ENCODE assay signal across 24 cellular contexts in genomic region chr5:883475-884181, GRCh38. TPM values are rescaled to one million over a fixed set of nuclear protein-coding genes. Genes with fewer than 3 reads are reported as not detected.
DNase-seq lines count a peak whose midpoint lies in the region; ATAC-seq, FAIRE-seq and TF ChIP-seq lines count a peak whose summit lies in the region.
"Had no signal": no experiment of that assay in that cellular context is flagged by ENCODE, and none has a peak within 500 bp of the region (broad histone marks: within the 10 kb centered on the region; RNA-seq: fewer than 3 reads in every experiment).

No MANE protein-coding gene starts in this region.

- no peak overlapping the region for H2AFZ ChIP-seq in keratinocyte (ENCODE audit: control insufficient read depth, low read length)

- H3K79me2 ChIP-seq in keratinocyte (ENCODE audit: control insufficient read depth, insufficient read depth, low read length), result peaks cover 65% of the 10 kb centered on the region

- H3K27ac ChIP-seq in keratinocyte (ENCODE audit: control insufficient read depth, insufficient read depth, low read length), result no peak overlapping the region
- H3K27ac ChIP-seq in naive thymus-derived CD4-positive, alpha-beta T cell (ENCODE audit: low read depth, low read length), result no peak overlapping the region
- H3K27ac ChIP-seq: KMS-11, left ventricle myocardium inferior, pancreas, right lobe of liver, SJSA1, stomach had no signal

- H3K9me1 ChIP-seq in keratinocyte (ENCODE audit: control insufficient read depth, extremely low read depth, insufficient read depth, low read length), result no peaks in the 10 kb centered on the region

- no peaks in the 10 kb centered on the region for H3K9me3 ChIP-seq in keratinocyte (ENCODE audit: control insufficient read depth, low read depth, low read length)
- no peaks in the 10 kb centered on the region for H3K9me3 ChIP-seq in naive thymus-derived CD4-positive, alpha-beta T cell (ENCODE audit: control insufficient read depth in 2 of 3, low read length in 3 of 3)
- H3K9me3 ChIP-seq: BE2C, left ventricle myocardium inferior, pancreas, right lobe of liver, SJSA1, stomach had no signal

- CTCF ChIA-PET in activated CD4-positive, alpha-beta T cell treated with anti-CD3 and anti-CD28 coated beads, Interleukin-2, amount 10 ng/mL, durations not matched to agents 7 days and 5 days (lab: Charles Lee), result no interaction called here
- CTCF ChIA-PET in naive thymus-derived CD4-positive, alpha-beta T cell (lab: Charles Lee), result no interaction called here

- H3K27me3 Mint-ChIP-seq in activated CD4-positive, alpha-beta T cell treated with anti-CD3 and anti-CD28 coated beads, Interleukin-2, amount 10 ng/mL, durations not matched to agents 7 days and 5 days, result no peaks in the 10 kb centered on the region
- H3K27me3 Mint-ChIP-seq in central memory CD8-positive, alpha-beta T cell, result no peaks in the 10 kb centered on the region
- H3K27me3 Mint-ChIP-seq in naive thymus-derived CD4-positive, alpha-beta T cell, result peaks cover 0 to 5% (median 0%) of the 10 kb centered on the region in 5 donors
- H3K27me3 Mint-ChIP-seq: type B pancreatic cell had no signal

- no peak overlapping the region for H3K9ac ChIP-seq in keratinocyte (ENCODE audit: control insufficient read depth, extremely low read depth, insufficient read depth, low read length)
- H3K9ac ChIP-seq: KMS-11 had no signal

- peak in 2 of 3 experiments; percentile 19 to 23 for TF ChIP-seq CTCF in keratinocyte (optimal IDR thresholded peaks at IDR 0.05 in 1 of 3, IDR thresholded peaks at IDR 0.05 in 1 of 3, conservative IDR thresholded peaks at IDR 0.05 in 1 of 3; ENCODE audit: extremely low read depth in 1 of 3, insufficient read depth in 2 of 3, low read length in 3 of 3)

- peaks cover 15% of the 10 kb centered on the region for H3K9me3 Mint-ChIP-seq in activated CD4-positive, alpha-beta T cell treated with anti-CD3 and anti-CD28 coated beads, Interleukin-2, amount 10 ng/mL, durations not matched to agents 7 days and 5 days
- peaks cover 14% of the 10 kb centered on the region for H3K9me3 Mint-ChIP-seq in central memory CD8-positive, alpha-beta T cell
- H3K9me3 Mint-ChIP-seq in naive thymus-derived CD4-positive, alpha-beta T cell, result peaks cover 0 to 12% (median 0%) of the 10 kb centered on the region in 11 donors
- H3K9me3 Mint-ChIP-seq: nephron progenitor cell, type B pancreatic cell had no signal

- intact Hi-C loops in naive thymus-derived CD4-positive, alpha-beta T cell (cut with micrococcal nuclease), result no loop called here

- no peaks in the 10 kb centered on the region for H3K27me3 ChIP-seq in keratinocyte (ENCODE audit: control insufficient read depth, extremely low read depth, insufficient read depth, low read length)
- no peaks in the 10 kb centered on the region for H3K27me3 ChIP-seq in naive thymus-derived CD4-positive, alpha-beta T cell (ENCODE audit: control insufficient read depth in 2 of 2, insufficient read depth in 2 of 2, low read length in 2 of 2)
- H3K27me3 ChIP-seq: BE2C, pancreas, right lobe of liver, SJSA1, stomach had no signal

- dilution Hi-C loops in keratinocyte (cut with MboI; ENCODE audit: extremely low pct_ligation_motif_present, low sequenced_read_pairs), result no loop called here

- H4K20me1 ChIP-seq in keratinocyte (ENCODE audit: control insufficient read depth, extremely low read depth, insufficient read depth, low read length), result peaks cover 13% of the 10 kb centered on the region

- POLR2A ChIA-PET in activated CD4-positive, alpha-beta T cell treated with anti-CD3 and anti-CD28 coated beads, Interleukin-2, amount 10 ng/mL, durations not matched to agents 7 days and 5 days (lab: Charles Lee), result no interaction called here
- POLR2A ChIA-PET in naive thymus-derived CD4-positive, alpha-beta T cell (lab: Charles Lee), result interaction anchor here (0.6 kb wide), 1 partner anchor 32 kb away, joined by 3 read pairs; no protein-coding TSS in a partner anchor

- no peaks in the 10 kb centered on the region for H3K4me1 ChIP-seq in keratinocyte (ENCODE audit: control insufficient read depth, extremely low read depth, insufficient read depth, low read length)
- H3K4me1 ChIP-seq in naive thymus-derived CD4-positive, alpha-beta T cell (ENCODE audit: control insufficient read depth in 2 of 2, insufficient read depth in 2 of 2, low read length in 2 of 2), result no peaks in the 10 kb centered on the region
- H3K4me1 ChIP-seq: pancreas, right lobe of liver, SJSA1, stomach had no signal

- DNase-seq in activated CD4-positive, alpha-beta T cell treated with anti-CD3 and anti-CD28 coated beads, Interleukin-2, amount 10 ng/mL, durations not matched to agents 7 days and 5 days, result no peak
- no peak for DNase-seq in activated CD4-positive, alpha-beta T cell treated with anti-CD3 and anti-CD28 coated beads for 1 hour
- DNase-seq in central memory CD8-positive, alpha-beta T cell (ENCODE audit: low spot score in 2 of 2), result no peak
- DNase-seq in keratinocyte (ENCODE audit: low read depth, low spot score), result no peak
- DNase-seq in superior temporal gyrus (ENCODE audit: extremely low spot score), result peak; percentile 52
- no peak for DNase-seq in COR-L47 (lab: John Stamatoyannopoulos, UW)
- no peak for DNase-seq in naive thymus-derived CD4-positive, alpha-beta T cell
- DNase-seq: activated effector memory CD4-positive, alpha-beta T cell treated with anti-CD3 and anti-CD28 coated beads, Interleukin-2, amount 50 U/mL, for 16 hours; BE2C; DMS79; effector CD8-positive, alpha-beta T cell; foreskin fibroblast; left ventricle myocardium inferior; NCI-H1436; NCI-H510A treated with DMSO at 0.1 percent for 48 hours; nephron progenitor cell; stomach had no signal

- H3K36me3 Mint-ChIP-seq in activated CD4-positive, alpha-beta T cell treated with anti-CD3 and anti-CD28 coated beads, Interleukin-2, amount 10 ng/mL, durations not matched to agents 7 days and 5 days (ENCODE audit: low read depth), result peaks cover 79% of the 10 kb centered on the region
- H3K36me3 Mint-ChIP-seq in central memory CD8-positive, alpha-beta T cell (ENCODE audit: insufficient read depth), result peaks cover 52% of the 10 kb centered on the region
- H3K36me3 Mint-ChIP-seq in naive thymus-derived CD4-positive, alpha-beta T cell, result peaks cover 27 to 62% (median 45%) of the 10 kb centered on the region in 5 donors

- no peak overlapping the region for H3K4me3 ChIP-seq in keratinocyte (ENCODE audit: control insufficient read depth in 2 of 3, extremely low read depth in 1 of 3, insufficient read depth in 2 of 3, low read depth in 1 of 3, low read length in 3 of 3)
- H3K4me3 ChIP-seq in naive thymus-derived CD4-positive, alpha-beta T cell (ENCODE audit: low read length), result no peak overlapping the region
- H3K4me3 ChIP-seq: left ventricle myocardium inferior, pancreas, right lobe of liver, SJSA1, stomach had no signal

- no peak for ATAC-seq in central memory CD8-positive, alpha-beta T cell (replicated peaks; ENCODE audit: extremely low read depth, poor library complexity, severe bottlenecking)
- no peak for ATAC-seq in GM21619 (IDR thresholded peaks at IDR 0.05; ENCODE audit: unreplicated experiment)
- ATAC-seq in naive thymus-derived CD4-positive, alpha-beta T cell, result no peak

- H3K4me3 Mint-ChIP-seq in activated CD4-positive, alpha-beta T cell treated with anti-CD3 and anti-CD28 coated beads, Interleukin-2, amount 10 ng/mL, durations not matched to agents 7 days and 5 days, result no peak overlapping the region
- H3K4me3 Mint-ChIP-seq in central memory CD8-positive, alpha-beta T cell, result no peak overlapping the region
- no peak overlapping the region for H3K4me3 Mint-ChIP-seq in naive thymus-derived CD4-positive, alpha-beta T cell
- H3K4me3 Mint-ChIP-seq: nephron progenitor cell, type B pancreatic cell had no signal

- H3K4me2 ChIP-seq in keratinocyte (ENCODE audit: control insufficient read depth, extremely low read depth, insufficient read depth, low read depth, low read length), result no peak overlapping the region
- H3K4me2 ChIP-seq: KMS-11 had no signal

- FAIRE-seq in keratinocyte (lab: Jason Lieb, UNC), result no peak
- FAIRE-seq: A204.1, pancreas had no signal

- H3K36me3 ChIP-seq in keratinocyte (ENCODE audit: control insufficient read depth in 2 of 2, extremely low read depth in 1 of 2, insufficient read depth in 2 of 2, low read length in 2 of 2), result peaks cover 52 to 66% of the 10 kb centered on the region in 2 experiments
- peaks cover 12 to 83% (median 41%) of the 10 kb centered on the region in 3 experiments for H3K36me3 ChIP-seq in naive thymus-derived CD4-positive, alpha-beta T cell (ENCODE audit: control insufficient read depth in 2 of 3, insufficient read depth in 3 of 3, low read length in 3 of 3)

- peaks cover 26% of the 10 kb centered on the region for H3K4me1 Mint-ChIP-seq in activated CD4-positive, alpha-beta T cell treated with anti-CD3 and anti-CD28 coated beads, Interleukin-2, amount 10 ng/mL, durations not matched to agents 7 days and 5 days
- H3K4me1 Mint-ChIP-seq in central memory CD8-positive, alpha-beta T cell, result peaks cover 38% of the 10 kb centered on the region
- peaks cover 14 to 37% (median 28%) of the 10 kb centered on the region in 7 donors for H3K4me1 Mint-ChIP-seq in naive thymus-derived CD4-positive, alpha-beta T cell
- H3K4me1 Mint-ChIP-seq: nephron progenitor cell had no signal

- H3K27ac Mint-ChIP-seq in activated CD4-positive, alpha-beta T cell treated with anti-CD3 and anti-CD28 coated beads, Interleukin-2, amount 10 ng/mL, durations not matched to agents 7 days and 5 days, result peak overlapping the region; percentile 83
- H3K27ac Mint-ChIP-seq in central memory CD8-positive, alpha-beta T cell (ENCODE audit: low read depth), result peak overlapping the region; percentile 96
- H3K27ac Mint-ChIP-seq in naive thymus-derived CD4-positive, alpha-beta T cell, result peak overlapping the region in 1 of 9 donors; percentile 6

RNA-seq across cellular contexts. Expression of gene BRD9, which starts 9.0 kb away (rescaled TPM):
- 10 to 100 TPM; 52.7 to 59.1 TPM for total RNA-seq in activated CD4-positive, alpha-beta T cell treated with anti-CD3 and anti-CD28 coated beads, Interleukin-2, amount 10 ng/mL, durations not matched to agents 7 days and 5 days
- polyA plus RNA-seq in keratinocyte, result 9.0 to 14.4 TPM (median 10.1 TPM) in 3 replicates
- 25.4 TPM for polyA plus RNA-seq in keratinocyte (2011; ENCODE audit: low read depth)
- 8.2 and 10.6 TPM in 2 replicates for polyA plus RNA-seq in keratinocyte (2011; cell fraction: cytosol; rRNA removed)
- polyA plus RNA-seq in keratinocyte (2011; cell fraction: nucleus; rRNA removed), result 35.2 and 40.1 TPM in 2 replicates
- polyA plus RNA-seq in keratinocyte (2012; ENCODE audit: low replicate concordance), result 16.6 and 25.9 TPM in 2 replicates
- 11.6 to 27.1 TPM (median 16.7 TPM) in 3 replicates for polyA minus RNA-seq in keratinocyte
- 8.4 TPM for polyA minus RNA-seq in keratinocyte (2011; cell fraction: cytosol; rRNA and poly(A)+ RNA removed)
- 14.4 and 24.0 TPM in 2 replicates for polyA minus RNA-seq in keratinocyte (2011; cell fraction: nucleus; rRNA and poly(A)+ RNA removed)
- total RNA-seq in naive thymus-derived CD4-positive, alpha-beta T cell, result 10 to 100 TPM; 63.2 to 93.2 (median 82.2) TPM
- polyA plus RNA-seq in naive thymus-derived CD4-positive, alpha-beta T cell, result 10 to 100 TPM; 10.6 to 17.6 TPM

RNA-seq across cellular contexts. Expression of gene TRIP13, which starts 9.1 kb away (rescaled TPM):
- total RNA-seq in activated CD4-positive, alpha-beta T cell treated with anti-CD3 and anti-CD28 coated beads, Interleukin-2, amount 10 ng/mL, durations not matched to agents 7 days and 5 days, result 10 to 100 TPM; 33.4 to 38.6 TPM
- 11.2 to 37.8 TPM (median 26.1 TPM) in 3 replicates for polyA plus RNA-seq in keratinocyte
- polyA plus RNA-seq in keratinocyte (2011; ENCODE audit: low read depth), result 3.0 TPM
- polyA plus RNA-seq in keratinocyte (2011; cell fraction: cytosol; rRNA removed), result 12.7 and 17.9 TPM in 2 replicates
- 9.1 and 9.9 TPM in 2 replicates for polyA plus RNA-seq in keratinocyte (2011; cell fraction: nucleus; rRNA removed)
- polyA plus RNA-seq in keratinocyte (2012; ENCODE audit: low replicate concordance), result 2.2 and 18.4 TPM in 2 replicates
- polyA minus RNA-seq in keratinocyte, result 4.9 to 21.9 TPM (median 18.1 TPM) in 3 replicates
- polyA minus RNA-seq in keratinocyte (2011; cell fraction: cytosol; rRNA and poly(A)+ RNA removed), result 11.7 TPM
- polyA minus RNA-seq in keratinocyte (2011; cell fraction: nucleus; rRNA and poly(A)+ RNA removed), result 3.3 and 5.6 TPM in 2 replicates
- 10 to 100 TPM in 1 of 5 experiments, under 1 TPM in 3, not detected in 1; 0.39 to 23.5 (median 0.57) TPM for total RNA-seq in naive thymus-derived CD4-positive, alpha-beta T cell
- polyA plus RNA-seq in naive thymus-derived CD4-positive, alpha-beta T cell, result under 1 TPM; 0.52 to 0.63 TPM

RNA-seq across cellular contexts. Expression of gene ZDHHC11, which starts 32.8 kb away (rescaled TPM):
- total RNA-seq in activated CD4-positive, alpha-beta T cell treated with anti-CD3 and anti-CD28 coated beads, Interleukin-2, amount 10 ng/mL, durations not matched to agents 7 days and 5 days, result 1 to 10 TPM; 9.4 to 10.0 TPM
- polyA plus RNA-seq in keratinocyte, result 0.29 to 0.62 TPM (median 0.33 TPM) in 3 replicates
- 2.1 TPM for polyA plus RNA-seq in keratinocyte (2011; ENCODE audit: low read depth)
- polyA plus RNA-seq in keratinocyte (2011; cell fraction: cytosol; rRNA removed), result 0.30 and 0.73 TPM in 2 replicates
- polyA plus RNA-seq in keratinocyte (2011; cell fraction: nucleus; rRNA removed), result 8.9 and 11.7 TPM in 2 replicates
- 0.65 and 1.7 TPM in 2 replicates for polyA plus RNA-seq in keratinocyte (2012; ENCODE audit: low replicate concordance)
- polyA minus RNA-seq in keratinocyte, result 0.49 to 3.8 TPM (median 3.1 TPM) in 3 replicates
- polyA minus RNA-seq in keratinocyte (2011; cell fraction: cytosol; rRNA and poly(A)+ RNA removed), result not detected
- 4.9 and 6.3 TPM in 2 replicates for polyA minus RNA-seq in keratinocyte (2011; cell fraction: nucleus; rRNA and poly(A)+ RNA removed)
- total RNA-seq in naive thymus-derived CD4-positive, alpha-beta T cell, result 10 to 100 TPM in 2 of 5 experiments, 1 to 10 TPM in 3; 7.1 to 22.1 (median 9.6) TPM
- under 1 TPM in 1 of 2 donors, not detected in 1; 0.20 TPM for polyA plus RNA-seq in naive thymus-derived CD4-positive, alpha-beta T cell
